Comparison of ENCODE assay signal across 18 cellular contexts in genomic region chr4:95108883-95109421, GRCh38.
DNase-seq lines count a peak whose midpoint lies in the region; ATAC-seq, FAIRE-seq and TF ChIP-seq lines count a peak whose summit lies in the region.
"Had no signal": no experiment of that assay in that cellular context is flagged by ENCODE, and none has a peak within 500 bp of the region (broad histone marks: within the 10 kb centered on the region; RNA-seq: fewer than 3 reads in every experiment).

No MANE protein-coding gene starts in this region.

- TF ChIP-seq CTCF in PC-3 (conservative IDR thresholded peaks at IDR 0.05; ENCODE audit: low read depth, low read length) (no peak), bronchial epithelial cell (IDR thresholded peaks at IDR 0.05; ENCODE audit: insufficient read depth, low read length, severe bottlenecking) (no peak)

- H2BK5ac ChIP-seq in mesendoderm (ENCODE audit: low read length): no peak overlapping the region

- H3F3A ChIP-seq in GM23248 (ENCODE audit: insufficient read depth) (peaks cover 16% of the 10 kb centered on the region), PC-3 (ENCODE audit: low read length, unreplicated experiment) (peaks cover 5% of the 10 kb centered on the region)

- ATAC-seq in PC-3 (peak; percentile 27; the same call in 1 of the 2 replicates), left colon (peak; percentile 52), Right ventricle myocardium inferior (no peak)

- H3K79me1 ChIP-seq in mesendoderm (ENCODE audit: low read length): no peaks in the 10 kb centered on the region

- H2BK15ac ChIP-seq in mesendoderm (replicated peaks; ENCODE audit: low read depth): no peak overlapping the region

- in situ Hi-C loops in GM23248 (cut with MboI): loop anchor here (10.0 to 25.0 kb wide), 2 partner anchors 354 to 697 kb away; partner anchors contain the start of gene BMPR1B

- H3K23ac ChIP-seq in mesendoderm (ENCODE audit: low read length): no peak overlapping the region

- H3K27me3 ChIP-seq in GM23248 (replicated peaks; ENCODE audit: insufficient read depth) (no peaks in the 10 kb centered on the region), PC-3 (ENCODE audit: low read length) (no peaks in the 10 kb centered on the region), bronchial epithelial cell (ENCODE audit: control insufficient read depth, insufficient read depth, low read length) (no peaks in the 10 kb centered on the region), mesendoderm (ENCODE audit: insufficient read depth, low read length, poor library complexity) (no peaks in the 10 kb centered on the region)
- H3K27me3 ChIP-seq: Peyer's patch had no signal

- no peak overlapping the region for H3K18ac ChIP-seq in mesendoderm (ENCODE audit: low read length)

- no peak overlapping the region for H3K56ac ChIP-seq in mesendoderm (ENCODE audit: low read length)

- WGBS in GM23248 (ENCODE audit: low coverage in 1 of 2, low lambda C conversion rate in 2 of 2, missing lambda C conversion rate in 2 of 2), 2 experiments: 96 to 100% methylated on average over 1 of the region's 1 CpG
- WGBS in mesendoderm (ENCODE audit: extremely low coverage, insufficient coverage, low lambda C conversion rate): no CpG with 5 or more reads among the region's 1 CpG

- H4K20me1 ChIP-seq in GM23248 (ENCODE audit: insufficient read depth) (no peaks in the 10 kb centered on the region), PC-3 (ENCODE audit: low read length) (no peaks in the 10 kb centered on the region)

- no peak for FAIRE-seq in bronchial epithelial cell (lab: Jason Lieb, UNC)
- FAIRE-seq: GM12891, H1, HTR-8/SVneo had no signal

- H3K4me1 ChIP-seq in GM23248 (ENCODE audit: insufficient read depth) (peaks cover 26% of the 10 kb centered on the region), PC-3 (ENCODE audit: insufficient read depth, low read length) (peaks cover 38% of the 10 kb centered on the region), mesendoderm (ENCODE audit: control insufficient read depth, low read depth, low read length) (no peaks in the 10 kb centered on the region)
- H3K4me1 ChIP-seq: Peyer's patch had no signal

- POLR2A ChIA-PET in PC-3 (lab: Charles Lee; ENCODE audit: unreplicated experiment): no interaction called here

- BruUV-seq in PC-3 (replicated peaks; lab: Mats Ljungman, UMichigan): no TSS peak

- no peaks in the 10 kb centered on the region for H3K79me2 ChIP-seq in GM23248 (ENCODE audit: insufficient read depth)
- no peaks in the 10 kb centered on the region for H3K79me2 ChIP-seq in PC-3 (ENCODE audit: low read length)
- no peaks in the 10 kb centered on the region for H3K79me2 ChIP-seq in mesendoderm (ENCODE audit: control insufficient read depth, insufficient read depth, low read length)

- H3K9me3 ChIP-seq in GM23248 (ENCODE audit: low read depth) (no peaks in the 10 kb centered on the region), PC-3 (ENCODE audit: low read length) (no peaks in the 10 kb centered on the region)
- H3K9me3 ChIP-seq: Peyer's patch had no signal

- CTCF ChIA-PET in PC-3 (lab: Charles Lee): no interaction called here

- H3K4ac ChIP-seq in mesendoderm (ENCODE audit: low read depth, low read length): no peak overlapping the region

- H3K36me3 ChIP-seq in GM23248 (ENCODE audit: low read depth) (no peaks in the 10 kb centered on the region), PC-3 (ENCODE audit: low read depth, low read length) (no peaks in the 10 kb centered on the region), bronchial epithelial cell (ENCODE audit: control insufficient read depth, insufficient read depth, low read length) (no peaks in the 10 kb centered on the region), mesendoderm (ENCODE audit: control insufficient read depth, insufficient read depth, low read length) (no peaks in the 10 kb centered on the region)
- H3K36me3 ChIP-seq: Peyer's patch had no signal

- intact Hi-C loops in PC-3 (cut with micrococcal nuclease) (no loop called here), left colon (cut with DNase I, micrococcal nuclease) (no loop called here), Right ventricle myocardium inferior (cut with DNase I) (loop anchor here (10.0 kb wide), 2 partner anchors 114 to 454 kb away; no protein-coding TSS in a partner anchor)

- H3K27ac ChIP-seq in GM23248: no peak overlapping the region
- H3K27ac ChIP-seq in PC-3 (ENCODE audit: low read length): peak overlapping the region; percentile 75
- no peak overlapping the region for H3K27ac ChIP-seq in mesendoderm (ENCODE audit: low read depth, low read length)
- H3K27ac ChIP-seq: Peyer's patch had no signal

- H2BK120ac ChIP-seq in mesendoderm (ENCODE audit: low read depth, low read length): no peak overlapping the region

- DNase-seq in GM23248 (peak; percentile 1), PC-3 (no peak), bronchial epithelial cell (ENCODE audit: low read depth) (peak; percentile 41), left colon (no peak), NCI-H510A treated with DMSO at 0.1 percent for 48 hours (lab: John Stamatoyannopoulos, UW) (no peak), mesendoderm (no peak), Right ventricle myocardium inferior (ENCODE audit: missing footprints) (no peak), NCI-H69 (lab: John Stamatoyannopoulos, UW) (no peak)
- DNase-seq: C1 segment of cervical spinal cord, GF-D8, NCI-H1417, NCI-H2029 treated with DMSO at 0.1 percent for 48 hours, NCI-H510A, Peyer's patch, SHP77 had no signal

- H3K9ac ChIP-seq in GM23248: no peak overlapping the region
- no peak overlapping the region for H3K9ac ChIP-seq in PC-3 (ENCODE audit: low read length)
- H3K9ac ChIP-seq in mesendoderm (ENCODE audit: low read length): no peak overlapping the region

- H3K4me2 ChIP-seq in GM23248 (ENCODE audit: unreplicated experiment) (no peak overlapping the region), PC-3 (ENCODE audit: low read length) (peak overlapping the region; percentile 39; the same call in 1 of the 2 replicates), mesendoderm (ENCODE audit: low read length) (no peak overlapping the region)

- H3K9me2 ChIP-seq in GM23248 (ENCODE audit: insufficient read depth) (no peaks in the 10 kb centered on the region), PC-3 (replicated peaks; ENCODE audit: low read length) (no peaks in the 10 kb centered on the region)

- H2AFZ ChIP-seq in GM23248 (no peak overlapping the region), PC-3 (ENCODE audit: low read length) (no peak overlapping the region)

- no peak overlapping the region for H4K8ac ChIP-seq in mesendoderm (ENCODE audit: low read depth, low read length)

- H3K4me3 ChIP-seq in GM23248: no peak overlapping the region
- H3K4me3 ChIP-seq in PC-3 (ENCODE audit: low read length): no peak overlapping the region
- H3K4me3 ChIP-seq in bronchial epithelial cell (ENCODE audit: low read depth, low read length): no peak overlapping the region
- H3K4me3 ChIP-seq in mesendoderm (ENCODE audit: low read length): no peak overlapping the region
- H3K4me3 ChIP-seq: Peyer's patch had no signal

- no peak overlapping the region for H4K5ac ChIP-seq in mesendoderm (ENCODE audit: low read length)

- no peak overlapping the region for H2AK5ac ChIP-seq in mesendoderm (ENCODE audit: low read length)

Comparison
In these comparisons a context has a peak if more than half of its experiments do, and no peak if none do; other contexts are left out.
1. DNase-seq: peak in GM23248 (single experiment) and bronchial epithelial cell (single experiment); none in PC-3 (single experiment), left colon (0 of 2), NCI-H510A treated with DMSO at 0.1 percent for 48 hours (single experiment), mesendoderm (single experiment), Right ventricle myocardium inferior (single experiment) and NCI-H69 (single experiment).